ENCODE assay signal across 8 cellular contexts in the genomic region with DNA sequence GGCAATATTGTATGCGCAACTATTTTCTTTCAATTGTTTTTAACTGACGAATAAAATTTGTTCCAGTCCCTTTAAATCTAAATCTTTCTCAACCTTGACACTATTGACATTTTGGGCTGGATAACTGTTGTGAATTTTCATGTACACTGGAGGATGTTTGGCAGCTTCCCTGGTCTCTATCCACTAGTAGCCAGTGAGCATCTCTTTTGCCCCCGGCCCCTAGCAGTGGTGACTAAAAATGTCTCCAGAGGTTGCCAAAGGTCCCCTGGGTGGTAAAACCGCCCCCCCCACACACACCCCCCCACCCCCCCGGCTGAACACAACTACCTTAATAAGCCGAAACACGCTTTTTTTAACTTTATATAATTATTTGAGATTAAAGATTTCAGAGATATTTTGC. TPM values are rescaled to one million over a fixed set of nuclear protein-coding genes. Genes with fewer than 3 reads are reported as not detected.
DNase-seq lines count a peak whose midpoint lies in the region; ATAC-seq and TF ChIP-seq lines count a peak whose summit lies in the region.

No MANE protein-coding gene starts in this region.

- ATAC-seq in activated T-cell treated with anti-CD3 and anti-CD28 coated beads, Interleukin-2, amount 50 U/mL, for 72 hours (replicated peaks in 1 of 2) = no peak
- ATAC-seq in HG03039 (IDR thresholded peaks at IDR 0.05; ENCODE audit: unreplicated experiment) (no peak), GM19463 (IDR thresholded peaks at IDR 0.05; ENCODE audit: unreplicated experiment) (no peak), HG02852 (IDR thresholded peaks at IDR 0.05; ENCODE audit: unreplicated experiment) (no peak)

- no peaks in the 10 kb centered on the region for H3K27me3 Mint-ChIP-seq in activated T-cell treated with anti-CD3 and anti-CD28 coated beads, Interleukin-2, amount 50 U/mL, for 72 hours (ENCODE audit: low read depth)
- H3K27me3 Mint-ChIP-seq in activated CD4-positive, alpha-beta memory T cell treated with anti-CD3 and anti-CD28 coated beads, Interleukin-2, amount 10 ng/mL, durations not matched to agents 7 days and 5 days = no peaks in the 10 kb centered on the region

- H3K4me3 ChIP-seq in iPS-20b (ENCODE audit: low read length) (peak overlapping the region; percentile 86), tibial nerve (peak overlapping the region; percentile 42 to 83 (median 50))

- POLR2A ChIA-PET in activated CD4-positive, alpha-beta memory T cell treated with anti-CD3 and anti-CD28 coated beads, Interleukin-2, amount 10 ng/mL, durations not matched to agents 7 days and 5 days (lab: Charles Lee) = no interaction called here

- H3K4me1 ChIP-seq in iPS-20b (ENCODE audit: insufficient read depth, low read length) = no peaks in the 10 kb centered on the region
- peaks cover 0 to 16% (median 0%) of the 10 kb centered on the region in 4 donors for H3K4me1 ChIP-seq in tibial nerve

- H3K4me3 Mint-ChIP-seq in activated T-cell treated with anti-CD3 and anti-CD28 coated beads, Interleukin-2, amount 50 U/mL, for 72 hours = peak overlapping the region; percentile 88 to 95
- H3K4me3 Mint-ChIP-seq in activated CD4-positive, alpha-beta memory T cell treated with anti-CD3 and anti-CD28 coated beads, Interleukin-2, amount 10 ng/mL, durations not matched to agents 7 days and 5 days = peak overlapping the region; percentile 81

- peaks cover 22% of the 10 kb centered on the region for H3K4me1 Mint-ChIP-seq in activated T-cell treated with anti-CD3 and anti-CD28 coated beads, Interleukin-2, amount 50 U/mL, for 72 hours (ENCODE audit: low read depth)
- H3K4me1 Mint-ChIP-seq in activated CD4-positive, alpha-beta memory T cell treated with anti-CD3 and anti-CD28 coated beads, Interleukin-2, amount 10 ng/mL, durations not matched to agents 7 days and 5 days = peaks cover 27% of the 10 kb centered on the region

- H3K9ac ChIP-seq in iPS-20b (ENCODE audit: low read depth, low read length) = peak overlapping the region; percentile 82; the same call in 1 of the 2 replicates

- 13 to 48% methylated on average over 6 to 7 of the region's 7 CpGs for WGBS in tibial nerve, 2 donors

- H3K27me3 ChIP-seq in iPS-20b (ENCODE audit: insufficient read depth, low read length) (no peaks in the 10 kb centered on the region), tibial nerve (no peaks in the 10 kb centered on the region)

- no peak for TF ChIP-seq CTCF in tibial nerve (IDR thresholded peaks at IDR 0.05)

- no peak overlapping the region for H3K27ac ChIP-seq in iPS-20b (ENCODE audit: low read length)
- peak overlapping the region in 3 of 4 donors; percentile 56 to 95 (median 74) for H3K27ac ChIP-seq in tibial nerve

- H3K27ac Mint-ChIP-seq in activated T-cell treated with anti-CD3 and anti-CD28 coated beads, Interleukin-2, amount 50 U/mL, for 72 hours = peak overlapping the region; percentile 86
- H3K27ac Mint-ChIP-seq in activated CD4-positive, alpha-beta memory T cell treated with anti-CD3 and anti-CD28 coated beads, Interleukin-2, amount 10 ng/mL, durations not matched to agents 7 days and 5 days = no peak overlapping the region

- TF ChIP-seq POLR2A in tibial nerve (IDR thresholded peaks at IDR 0.05) = no peak

- no peak for TF ChIP-seq EP300 in tibial nerve (IDR thresholded peaks at IDR 0.05)

- H3K36me3 ChIP-seq in iPS-20b (ENCODE audit: insufficient read depth, low read depth, low read length) = peaks cover 15% of the 10 kb centered on the region; the same call in 1 of the 2 replicates
- H3K36me3 ChIP-seq in tibial nerve = no peaks in the 10 kb centered on the region

- H3K9me3 Mint-ChIP-seq in activated T-cell treated with anti-CD3 and anti-CD28 coated beads, Interleukin-2, amount 50 U/mL, for 72 hours = no peaks in the 10 kb centered on the region
- H3K9me3 Mint-ChIP-seq in activated CD4-positive, alpha-beta memory T cell treated with anti-CD3 and anti-CD28 coated beads, Interleukin-2, amount 10 ng/mL, durations not matched to agents 7 days and 5 days = peaks cover 3% of the 10 kb centered on the region

- peaks cover 3% of the 10 kb centered on the region; the same call in 1 of the 2 replicates for H3K9me3 ChIP-seq in iPS-20b (ENCODE audit: insufficient read depth, low read depth, low read length)
- H3K9me3 ChIP-seq in tibial nerve = no peaks in the 10 kb centered on the region

- H3K36me3 Mint-ChIP-seq in activated T-cell treated with anti-CD3 and anti-CD28 coated beads, Interleukin-2, amount 50 U/mL, for 72 hours (ENCODE audit: insufficient read depth in 2 of 2) = peaks cover 9 to 18% of the 10 kb centered on the region in 2 donors
- H3K36me3 Mint-ChIP-seq in activated CD4-positive, alpha-beta memory T cell treated with anti-CD3 and anti-CD28 coated beads, Interleukin-2, amount 10 ng/mL, durations not matched to agents 7 days and 5 days (ENCODE audit: low read depth) = peaks cover 26% of the 10 kb centered on the region

- CTCF ChIA-PET in activated CD4-positive, alpha-beta memory T cell treated with anti-CD3 and anti-CD28 coated beads, Interleukin-2, amount 10 ng/mL, durations not matched to agents 7 days and 5 days (lab: Charles Lee) = no interaction called here

- peak in 1 of 2 donors; percentile 6 for DNase-seq in activated T-cell treated with anti-CD3 and anti-CD28 coated beads, Interleukin-2, amount 50 U/mL, for 72 hours
- no peak for DNase-seq in activated T-cell treated with anti-CD3 and anti-CD28 coated beads, Interleukin-2, amount 50 U/mL, for 1 hour
- peak; percentile 15 for DNase-seq in activated CD4-positive, alpha-beta memory T cell treated with anti-CD3 and anti-CD28 coated beads, Interleukin-2, amount 10 ng/mL, durations not matched to agents 7 days and 5 days
- DNase-seq in tibial nerve (ENCODE audit: low spot score in 2 of 2) = no peak

RNA-seq across cellular contexts. Expression of a gene that starts 0.5 kb away (rescaled TPM):
- 10 to 100 TPM; 15.9 to 16.0 TPM for total RNA-seq in activated T-cell treated with anti-CD3 and anti-CD28 coated beads, Interleukin-2, amount 50 U/mL, for 72 hours
- total RNA-seq in activated CD4-positive, alpha-beta memory T cell treated with anti-CD3 and anti-CD28 coated beads, Interleukin-2, amount 10 ng/mL, durations not matched to agents 7 days and 5 days = 1 to 10 TPM; 9.3 to 9.5 TPM
- total RNA-seq in tibial nerve = 1 to 10 TPM; 2.5 to 4.8 (median 3.2) TPM

RNA-seq across cellular contexts. Expression of a gene that starts 0.9 kb away (rescaled TPM):
- total RNA-seq in activated T-cell treated with anti-CD3 and anti-CD28 coated beads, Interleukin-2, amount 50 U/mL, for 72 hours = 10 to 100 TPM; 17.2 to 22.6 TPM
- 10 to 100 TPM; 12.4 to 12.9 TPM for total RNA-seq in activated CD4-positive, alpha-beta memory T cell treated with anti-CD3 and anti-CD28 coated beads, Interleukin-2, amount 10 ng/mL, durations not matched to agents 7 days and 5 days
- total RNA-seq in tibial nerve = 10 to 100 TPM; 20.2 to 33.4 (median 31.6) TPM
